Comparison of ENCODE assay signal across 22 cellular contexts in the genomic region with DNA sequence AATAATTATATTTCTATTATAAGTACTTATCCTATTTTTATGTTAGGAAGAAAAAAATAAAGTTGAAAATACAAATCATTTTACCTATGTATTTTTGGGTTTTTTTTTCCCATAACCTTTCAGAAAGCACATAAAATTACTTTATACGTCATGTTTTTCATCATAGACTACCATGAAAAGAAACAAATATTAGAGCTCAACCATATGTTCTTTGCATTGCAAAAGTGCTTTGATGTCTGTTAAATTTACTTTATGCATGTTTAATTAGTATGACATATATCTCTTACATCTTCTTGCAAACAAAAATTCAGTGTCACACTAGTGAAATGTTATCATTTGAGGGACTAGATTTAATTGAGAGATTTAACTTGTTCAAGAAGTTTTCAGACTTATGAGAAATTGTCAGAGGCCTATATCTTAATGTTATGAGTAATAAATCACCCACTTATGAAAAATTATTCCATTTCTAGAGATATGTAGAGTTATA.
"Had no signal": no experiment of that assay in that cellular context is flagged by ENCODE, and none has a peak within 500 bp of the region (broad histone marks: within the 10 kb centered on the region; RNA-seq: fewer than 3 reads in every experiment).

No MANE protein-coding gene starts in this region.

- H3K79me2 ChIP-seq: hepatocyte had no signal

- H3K27me3 ChIP-seq: dorsolateral prefrontal cortex, esophagus muscularis mucosa, foreskin keratinocyte, gastroesophageal sphincter, heart left ventricle, hepatocyte, left lung had no signal

- H2AFZ ChIP-seq: hepatocyte had no signal

- H3K9me3 ChIP-seq: esophagus muscularis mucosa, gastroesophageal sphincter, heart left ventricle, left lung, lower lobe of right lung, mucosa of descending colon had no signal

- H3K4me1 ChIP-seq: esophagus muscularis mucosa, foreskin keratinocyte, gastroesophageal sphincter, heart left ventricle, left lung, lower lobe of right lung had no signal

- H3K36me3 ChIP-seq: esophagus muscularis mucosa, gastroesophageal sphincter, heart left ventricle, left lung, lower lobe of right lung had no signal

- H3K4me2 ChIP-seq: hepatocyte had no signal

- DNase-seq: cortex of kidney; dermis blood vessel endothelial cell; dorsolateral prefrontal cortex; effector CD4-positive, alpha-beta T cell; effector memory CD4-positive, alpha-beta T cell; foreskin keratinocyte; heart left ventricle; hypothalamus; immature natural killer cell; left cardiac atrium; left lung; left ventricle myocardium superior; lower lobe of right lung; mesenchymal stem cell; mucosa of descending colon had no signal

- ATAC-seq: foreskin keratinocyte, gastroesophageal sphincter, heart left ventricle, left cardiac atrium, left lung, left ventricle myocardium superior, lower lobe of right lung, mucosa of descending colon had no signal

- H3K4me3 ChIP-seq: dorsolateral prefrontal cortex, esophagus muscularis mucosa, gastroesophageal sphincter, heart left ventricle, hepatocyte, left lung, lower lobe of right lung, mucosa of descending colon had no signal

- FAIRE-seq: colon, endothelial cell of umbilical vein, frontal cortex, keratinocyte had no signal

- H3K27ac ChIP-seq: dorsolateral prefrontal cortex, esophagus muscularis mucosa, foreskin keratinocyte, gastroesophageal sphincter, heart left ventricle, hepatocyte, left lung, lower lobe of right lung had no signal
